In genomic region chr6:83859410-83860346, GRCh38 we compare ENCODE assay signal across 1 cellular context.
TF ChIP-seq lines count a peak whose summit lies in the region.

Gene CYB5R4, plus strand, starts transcription at chr6:83859689. Its CDS starts 94 bp downstream, at chr6:83859783.

TF ChIP-seq in GM12878, 131 proteins besides CTCF, POLR2A, EP300 and RAD21 (continued from another document and continues in another):
- no peak for TF ChIP-seq CUX1 (IDR thresholded peaks at IDR 0.05; ENCODE audit: insufficient replicate concordance, low read depth, low read length)
- TF ChIP-seq ATF2 (IDR thresholded peaks at IDR 0.05; ENCODE audit: low read length), result no peak
- TF ChIP-seq ZBTB4 (CRISPR knock-in tag; IDR thresholded peaks at IDR 0.05), result no peak
- TF ChIP-seq ELK1 (IDR thresholded peaks at IDR 0.05; ENCODE audit: low read depth, low read length), result peak; percentile 62
- no peak for TF ChIP-seq USF1 (IDR thresholded peaks at IDR 0.05; ENCODE audit: borderline replicate concordance, extremely low read length, insufficient read depth, low read depth, low read length)
- TF ChIP-seq PAX5 (IDR thresholded peaks at IDR 0.05; ENCODE audit: borderline replicate concordance, low read depth, low read length), result peak; percentile 67
- TF ChIP-seq IRF3 (IDR thresholded peaks at IDR 0.05), result 0 out of 2 replicates have a peak, but pooled peaks have one; percentile 20
- TF ChIP-seq ESRRA (IDR thresholded peaks at IDR 0.05; ENCODE audit: low read length), result no peak
- 0 out of 2 replicates have a peak, but pooled peaks have one; percentile 15 for TF ChIP-seq HSF1 (IDR thresholded peaks at IDR 0.05; ENCODE audit: low read depth, low read length)
- no peak for TF ChIP-seq USF2 (IDR thresholded peaks at IDR 0.05; ENCODE audit: borderline replicate concordance, low read depth, low read length)
- TF ChIP-seq NFIC (IDR thresholded peaks at IDR 0.05; ENCODE audit: low read depth, low read length), result no peak
- no peak for TF ChIP-seq SP1 (IDR thresholded peaks at IDR 0.05; ENCODE audit: low read depth, low read length)
- peak; percentile 97 for TF ChIP-seq NKRF (conservative IDR thresholded peaks at IDR 0.05)
- peak; percentile 38; the same call in 1 of the 2 replicates for TF ChIP-seq ZNF24 (IDR thresholded peaks at IDR 0.05)
- no peak for TF ChIP-seq TARDBP (IDR thresholded peaks at IDR 0.05; ENCODE audit: borderline replicate concordance)
- TF ChIP-seq ATF7 (IDR thresholded peaks at IDR 0.05; ENCODE audit: low read depth), result peak; percentile 13; the same call in 1 of the 2 replicates
- peak; percentile 97 for TF ChIP-seq SREBF1 (IDR thresholded peaks at IDR 0.05; ENCODE audit: low read length)
- no peak for TF ChIP-seq ETV6 (conservative IDR thresholded peaks at IDR 0.05 in 1 of 2, IDR thresholded peaks at IDR 0.05 in 1 of 2; ENCODE audit: borderline replicate concordance in 1 of 2, low read depth in 1 of 2)
- peak; percentile 92 for TF ChIP-seq ZBTB40 (IDR thresholded peaks at IDR 0.05; ENCODE audit: borderline replicate concordance)
- TF ChIP-seq IKZF1 (conservative IDR thresholded peaks at IDR 0.05), result peak; percentile 84
- no peak; the same call in 1 of the 2 replicates for TF ChIP-seq FOXM1 (IDR thresholded peaks at IDR 0.05; ENCODE audit: low read depth, low read length)
- peak; percentile 86 for TF ChIP-seq E4F1 (IDR thresholded peaks at IDR 0.05; ENCODE audit: borderline replicate concordance, partially characterized antibody)
- no peak for TF ChIP-seq HDAC6 (IDR thresholded peaks at IDR 0.05; ENCODE audit: unreplicated experiment)
- TF ChIP-seq NR2F1 (conservative IDR thresholded peaks at IDR 0.05), result peak; percentile 99
- peak; percentile 98; the same call in 1 of the 2 replicates for TF ChIP-seq ZNF207 (IDR thresholded peaks at IDR 0.05; ENCODE audit: borderline replicate concordance)
- no peak for TF ChIP-seq SIX5 (IDR thresholded peaks at IDR 0.05; ENCODE audit: low read depth, low read length, severe bottlenecking)
